ENCODE assay signal across 1 cellular context in the genomic region with DNA sequence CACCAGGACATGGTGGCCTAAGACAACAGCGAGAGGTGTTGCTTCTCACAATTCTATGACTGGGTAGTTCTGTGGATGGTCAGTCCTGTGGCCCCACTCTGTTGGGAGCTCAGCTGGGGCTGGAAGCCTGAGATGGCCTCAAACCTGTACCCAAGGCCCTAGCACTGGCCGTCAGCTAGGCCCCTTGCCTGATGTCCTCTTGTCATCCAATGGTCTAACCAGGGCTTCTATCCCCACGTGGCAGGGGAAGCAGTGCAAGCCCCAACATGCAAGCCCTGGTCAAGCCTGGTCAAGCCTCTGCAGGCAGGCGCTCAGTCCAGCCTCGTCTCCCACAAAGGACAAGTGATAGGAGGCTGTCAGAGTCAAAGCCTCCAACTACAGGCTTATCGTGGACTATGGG.
TF ChIP-seq lines count a peak whose summit lies in the region.

No MANE protein-coding gene starts in this region.

TF ChIP-seq in HepG2, 621 proteins besides CTCF, POLR2A, EP300 and RAD21:
- TF ChIP-seq ZNF337 (CRISPR knock-in tag; IDR thresholded peaks at IDR 0.05; ENCODE audit: borderline replicate concordance, low read depth) (no peak), RBAK (CRISPR knock-in tag; IDR thresholded peaks at IDR 0.05) (0 out of 2 replicates have a peak, but pooled peaks have one; percentile 42)
